ENCODE assay signal across 8 cellular contexts in genomic region chr3:123447749-123448502, GRCh38. TPM values are rescaled to one million over a fixed set of nuclear protein-coding genes. Genes with fewer than 3 reads are reported as not detected.
DNase-seq lines count a peak whose midpoint lies in the region; ATAC-seq lines count a peak whose summit lies in the region.

No MANE protein-coding gene starts in this region.

- peak; percentile 6 for DNase-seq in EH (ENCODE audit: low read depth)
- DNase-seq in SJSA1 (ENCODE audit: low read depth in 1 of 2, low spot score in 2 of 2): peak in 1 of 2 experiments; percentile 8
- DNase-seq in caudate nucleus (lab: John Stamatoyannopoulos, UW): peak in 5 of 61 donors; percentile 18 to 69 (median 29)
- DNase-seq in mesendoderm: peak; percentile 72

- no peak overlapping the region for H4K5ac ChIP-seq in mesendoderm (ENCODE audit: low read length)

- H3K9me3 ChIP-seq in SJSA1 (replicated peaks): peaks cover 6% of the 10 kb centered on the region
- no peaks in the 10 kb centered on the region for H3K9me3 ChIP-seq in stomach smooth muscle (ENCODE audit: control insufficient read depth in 2 of 2, low read length in 2 of 2)

- no peak overlapping the region for H3K4me2 ChIP-seq in mesendoderm (ENCODE audit: low read length)

- peak overlapping the region; percentile 66 for H3K23ac ChIP-seq in mesendoderm (ENCODE audit: low read length)

- no CpG with 5 or more reads among the region's 106 CpGs for WGBS in mesendoderm (ENCODE audit: extremely low coverage, insufficient coverage, low lambda C conversion rate)

- H3K79me1 ChIP-seq in mesendoderm (ENCODE audit: low read length): no peaks in the 10 kb centered on the region

- no peak overlapping the region for H3K4ac ChIP-seq in mesendoderm (ENCODE audit: low read depth, low read length)

- no peak overlapping the region for H4K8ac ChIP-seq in mesendoderm (ENCODE audit: low read depth, low read length)

- H3K27me3 ChIP-seq in SJSA1 (replicated peaks) (peaks cover 54% of the 10 kb centered on the region), mesendoderm (ENCODE audit: insufficient read depth, low read length, poor library complexity) (peaks cover 3% of the 10 kb centered on the region), stomach smooth muscle (ENCODE audit: control insufficient read depth in 1 of 2, insufficient read depth in 2 of 2, low read length in 2 of 2) (no peaks in the 10 kb centered on the region)

- H2BK120ac ChIP-seq in mesendoderm (ENCODE audit: low read depth, low read length): no peak overlapping the region

- peak overlapping the region; percentile 43 for H3K4me3 ChIP-seq in SJSA1
- H3K4me3 ChIP-seq in mesendoderm (ENCODE audit: low read length): no peak overlapping the region
- peak overlapping the region; percentile 86 to 93 for H3K4me3 ChIP-seq in stomach smooth muscle (ENCODE audit: low read length in 2 of 2)

- ATAC-seq in HG03432 (IDR thresholded peaks at IDR 0.05; ENCODE audit: unreplicated experiment): no peak
- ATAC-seq in HG03135 (IDR thresholded peaks at IDR 0.05; ENCODE audit: unreplicated experiment): no peak
- no peak for ATAC-seq in HG02840 (IDR thresholded peaks at IDR 0.05; ENCODE audit: low FRiP score, unreplicated experiment)

- H3K4me1 ChIP-seq in SJSA1 (replicated peaks) (peaks cover 17% of the 10 kb centered on the region), mesendoderm (ENCODE audit: control insufficient read depth, low read depth, low read length) (no peaks in the 10 kb centered on the region), stomach smooth muscle (ENCODE audit: control insufficient read depth, insufficient read depth, low read length) (peaks cover 46% of the 10 kb centered on the region)

- H3K36me3 ChIP-seq in SJSA1 (no peaks in the 10 kb centered on the region), mesendoderm (ENCODE audit: control insufficient read depth, insufficient read depth, low read length) (no peaks in the 10 kb centered on the region), stomach smooth muscle (ENCODE audit: control insufficient read depth in 2 of 2, insufficient read depth in 2 of 2, low read length in 2 of 2) (no peaks in the 10 kb centered on the region)

- no peak overlapping the region for H2AK5ac ChIP-seq in mesendoderm (ENCODE audit: low read length)

- no peak overlapping the region for H2BK15ac ChIP-seq in mesendoderm (replicated peaks; ENCODE audit: low read depth)

- no peak overlapping the region for H3K27ac ChIP-seq in SJSA1
- H3K27ac ChIP-seq in caudate nucleus (ENCODE audit: low read depth, low read length): peak overlapping the region; percentile 94
- H3K27ac ChIP-seq in mesendoderm (ENCODE audit: low read depth, low read length): no peak overlapping the region
- H3K27ac ChIP-seq in stomach smooth muscle (ENCODE audit: low read length): peak overlapping the region; percentile 91

- no peak overlapping the region for H3K18ac ChIP-seq in mesendoderm (ENCODE audit: low read length)

- H3K9ac ChIP-seq in mesendoderm (ENCODE audit: low read length) (no peak overlapping the region), stomach smooth muscle (ENCODE audit: low read length in 2 of 2) (peak overlapping the region; percentile 81 to 86)

- H3K79me2 ChIP-seq in mesendoderm (ENCODE audit: control insufficient read depth, insufficient read depth, low read length): no peaks in the 10 kb centered on the region

- no peak overlapping the region for H2BK5ac ChIP-seq in mesendoderm (ENCODE audit: low read length)

- H3K56ac ChIP-seq in mesendoderm (ENCODE audit: low read length): peak overlapping the region; percentile 49

RNA-seq across cellular contexts. Expression of gene ADCY5, which starts 1.0 kb away (rescaled TPM):
- total RNA-seq in SJSA1 (2014; rRNA removed; shearing (Covaris generic)): 0.16 and 0.82 TPM in 2 replicates
- polyA plus RNA-seq in mesendoderm (2013, experiment 1 of 2): 2.2 TPM
- 2.3 TPM for polyA plus RNA-seq in mesendoderm (2013, experiment 2 of 2)

Comparison
In these comparisons a context has a peak if more than half of its experiments do, and no peak if none do; other contexts are left out.
1. H3K27ac ChIP-seq: peak in caudate nucleus (single experiment) and stomach smooth muscle (single experiment); none in SJSA1 (single experiment) and mesendoderm (single experiment).